In genomic region chr1:33137800-33138199, GRCh38 we compare ENCODE assay signal across 8 cellular contexts. TPM values are rescaled to one million over a fixed set of nuclear protein-coding genes. Genes with fewer than 3 reads are reported as not detected.
DNase-seq lines count a peak whose midpoint lies in the region; ATAC-seq and TF ChIP-seq lines count a peak whose summit lies in the region.

No MANE protein-coding gene starts in this region.

- no peak overlapping the region for H2AFZ ChIP-seq in OCI-LY7 (ENCODE audit: low read length)

- WGBS in liver, result 68% methylated on average over 8 of the region's 8 CpGs

- BruUV-seq in OCI-LY7 (replicated peaks; lab: Mats Ljungman, UMichigan), result no TSS peak

- peak; percentile 65 for DNase-seq in OCI-LY7 (ENCODE audit: low spot score)
- DNase-seq in type B pancreatic cell (ENCODE audit: extremely low spot score, unreplicated experiment), result no peak
- no peak for DNase-seq in occipital lobe (lab: John Stamatoyannopoulos, UW)

- TF ChIP-seq CTCF in GM12872 (IDR thresholded peaks at IDR 0.05; ENCODE audit: insufficient read depth, low read depth, low read length) (peak; percentile 72), OCI-LY7 (conservative IDR thresholded peaks at IDR 0.05; ENCODE audit: low read length) (peak; percentile 86), brain (conservative IDR thresholded peaks at IDR 0.05) (peak; percentile 59 to 73), liver (IDR thresholded peaks at IDR 0.05; ENCODE audit: low read depth, low read length, missing input control) (peak; percentile 15), type B pancreatic cell (conservative IDR thresholded peaks at IDR 0.05) (peak; percentile 75)

- H3K4me1 ChIP-seq in OCI-LY7 (ENCODE audit: insufficient read depth, low read length, poor library complexity, severe bottlenecking), result no peaks in the 10 kb centered on the region
- no peaks in the 10 kb centered on the region for H3K4me1 ChIP-seq in liver (ENCODE audit: control insufficient read depth in 4 of 4, insufficient read depth in 4 of 4, low read length in 3 of 4)

- ATAC-seq in GM18907 (IDR thresholded peaks at IDR 0.05; ENCODE audit: unreplicated experiment) (no peak), GM21529 (IDR thresholded peaks at IDR 0.05; ENCODE audit: unreplicated experiment) (no peak)

- H3K36me3 ChIP-seq in OCI-LY7 (ENCODE audit: insufficient read depth, low read length) (no peaks in the 10 kb centered on the region), liver (ENCODE audit: control insufficient read depth in 4 of 4, insufficient read depth in 3 of 4, low read depth in 1 of 4, low read length in 3 of 4) (no peaks in the 10 kb centered on the region)

- peaks cover 0 to 3% (median 0%) of the 10 kb centered on the region in 5 experiments for H3K9me3 Mint-ChIP-seq in brain
- H3K9me3 Mint-ChIP-seq in type B pancreatic cell, result no peaks in the 10 kb centered on the region

- CTCF ChIA-PET in OCI-LY7 (lab: Charles Lee; ENCODE audit: unreplicated experiment), result interaction anchor here (1.5 kb wide), 1 partner anchor 158 kb away, joined by 4 read pairs; no protein-coding TSS in a partner anchor

- no peaks in the 10 kb centered on the region for H3K9me2 ChIP-seq in OCI-LY7 (ENCODE audit: insufficient read depth, low read length)

- intact Hi-C loops in OCI-LY7 (cut with micrococcal nuclease; ENCODE audit: unreplicated experiment), result loop anchor here (1.0 kb wide), 2 partner anchors 161 to 230 kb away; no protein-coding TSS in a partner anchor

- H3K4me3 Mint-ChIP-seq in brain (no peak overlapping the region), type B pancreatic cell (no peak overlapping the region)

- H3K79me2 ChIP-seq in OCI-LY7 (ENCODE audit: insufficient read depth, low read depth, low read length), result no peaks in the 10 kb centered on the region

- POLR2A ChIA-PET in OCI-LY7 (lab: Charles Lee), result interaction anchor here (1.2 kb wide), 1 partner anchor 11 kb away, joined by 3 read pairs; no protein-coding TSS in a partner anchor

- H3K27ac ChIP-seq in OCI-LY7 (ENCODE audit: low read depth, low read length, poor library complexity, severe bottlenecking) (no peak overlapping the region), liver (ENCODE audit: low read depth in 1 of 2, low read length in 2 of 2) (no peak overlapping the region)

- H3K36me3 Mint-ChIP-seq in brain, result no peaks in the 10 kb centered on the region
- no peaks in the 10 kb centered on the region for H3K36me3 Mint-ChIP-seq in type B pancreatic cell

- no peak overlapping the region for H3K4me2 ChIP-seq in OCI-LY7 (ENCODE audit: low read length)

- H3K27ac Mint-ChIP-seq in brain, result no peak overlapping the region
- H3K27ac Mint-ChIP-seq in type B pancreatic cell, result no peak overlapping the region

- H3K27me3 Mint-ChIP-seq in brain, result peaks cover 12% of the 10 kb centered on the region
- H3K27me3 Mint-ChIP-seq in type B pancreatic cell, result no peaks in the 10 kb centered on the region

- TF ChIP-seq RAD21 in liver (IDR thresholded peaks at IDR 0.05), result peak; percentile 10 to 65

- H3K4me1 Mint-ChIP-seq in brain, result peaks cover 32% of the 10 kb centered on the region
- peaks cover 20% of the 10 kb centered on the region for H3K4me1 Mint-ChIP-seq in type B pancreatic cell (ENCODE audit: unreplicated experiment)

- H3K9me3 ChIP-seq in OCI-LY7 (ENCODE audit: low read length) (no peaks in the 10 kb centered on the region), liver (ENCODE audit: control insufficient read depth in 4 of 4, low read length in 3 of 4) (no peaks in the 10 kb centered on the region)

- H3K4me3 ChIP-seq in OCI-LY7 (ENCODE audit: low read depth, low read length, poor library complexity, severe bottlenecking), result no peak overlapping the region
- no peak overlapping the region for H3K4me3 ChIP-seq in liver (ENCODE audit: low read depth in 1 of 3, low read length in 3 of 3)

- H4K20me1 ChIP-seq in OCI-LY7 (ENCODE audit: insufficient read depth, low read length), result no peaks in the 10 kb centered on the region

- H3K9ac ChIP-seq in liver (ENCODE audit: low read depth in 1 of 2, low read length in 2 of 2), result no peak overlapping the region

- H3K27me3 ChIP-seq in liver (ENCODE audit: control insufficient read depth in 4 of 4, insufficient read depth in 4 of 4, low read length in 3 of 4), result no peaks in the 10 kb centered on the region

TF ChIP-seq in liver, 16 proteins besides CTCF, POLR2A, EP300 and RAD21:
- TF ChIP-seq ZBTB33 (IDR thresholded peaks at IDR 0.05), result no peak

RNA-seq across cellular contexts. Expression of gene TRIM62, which starts 44.0 kb away (rescaled TPM):
- total RNA-seq in OCI-LY7 (2014; rRNA removed; shearing (Covaris generic)), result 2.0 and 2.4 TPM in 2 replicates
- total RNA-seq in OCI-LY7 (2022), result 8.4 and 8.8 TPM in 2 replicates
- 24.2 TPM for polyA plus RNA-seq in brain (ENCODE audit: insufficient read depth, low read depth, low replicate concordance)
- total RNA-seq in liver, result 1 to 10 TPM; 1.1 to 1.3 TPM
- 1 to 10 TPM in 1 of 2 donors, under 1 TPM in 1; 0.60 to 1.2 TPM for polyA plus RNA-seq in liver
- total RNA-seq in type B pancreatic cell (ENCODE audit: low replicate concordance), result 14.0 and 20.8 TPM in 2 replicates
- total RNA-seq in occipital lobe, result 2.7 TPM

RNA-seq across cellular contexts. Expression of gene AZIN2, which starts 56.8 kb away (rescaled TPM):
- 0.63 and 1.3 TPM in 2 replicates for total RNA-seq in OCI-LY7 (2014; rRNA removed; shearing (Covaris generic))
- total RNA-seq in OCI-LY7 (2022) (0.27 and 0.94 TPM in 2 replicates), liver (1 to 10 TPM in 1 of 2 donors, under 1 TPM in 1; 0.79 to 2.6 TPM), type B pancreatic cell (ENCODE audit: low replicate concordance) (5.1 and 8.9 TPM in 2 replicates), occipital lobe (25.4 TPM)
- polyA plus RNA-seq in brain (ENCODE audit: insufficient read depth, low read depth, low replicate concordance) (24.2 TPM), liver (under 1 TPM; 0.68 to 0.69 TPM)

Comparison
In these comparisons a context has a peak if more than half of its experiments do, and no peak if none do; other contexts are left out.
1. CTCF ChIP-seq: peak in every context shown above with its lines; median percentile 86 in OCI-LY7; 75 in type B pancreatic cell; 72 in GM12872; 66 in brain; 15 in liver.